In the genomic region with DNA sequence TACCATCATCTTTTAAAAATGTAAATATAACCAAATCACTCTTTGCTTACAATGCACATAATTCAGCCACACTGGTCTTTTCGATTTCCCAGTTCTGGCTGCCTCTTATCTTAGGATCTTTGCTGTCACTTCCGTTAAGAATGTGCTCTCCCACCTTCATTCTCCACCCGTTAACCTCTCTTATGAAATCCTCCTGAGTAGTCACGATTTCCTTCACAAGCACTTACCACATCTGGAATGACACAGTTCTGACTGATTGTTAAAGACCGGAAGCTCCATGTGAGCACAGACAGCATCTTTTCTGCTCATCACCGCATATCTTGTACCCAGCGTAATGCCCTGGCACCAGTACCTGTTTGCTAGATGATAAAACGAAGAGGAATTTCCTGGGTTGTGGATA, we compare ENCODE assay signal across 14 cellular contexts.
DNase-seq lines count a peak whose midpoint lies in the region; ATAC-seq, FAIRE-seq and TF ChIP-seq lines count a peak whose summit lies in the region.
"Had no signal": no experiment of that assay in that cellular context is flagged by ENCODE, and none has a peak within 500 bp of the region (broad histone marks: within the 10 kb centered on the region; RNA-seq: fewer than 3 reads in every experiment).

No MANE protein-coding gene starts in this region.

- H3K9me3 ChIP-seq in PC-3 (ENCODE audit: low read length) (no peaks in the 10 kb centered on the region), SJCRH30 (replicated peaks) (no peaks in the 10 kb centered on the region)
- H3K9me3 ChIP-seq: heart right ventricle had no signal

- H3K4me2 ChIP-seq in PC-3 (ENCODE audit: low read length): peak overlapping the region; percentile 52

- POLR2A ChIA-PET in PC-3 (lab: Charles Lee; ENCODE audit: unreplicated experiment): interaction anchor here (0.5 to 0.7 kb wide), 3 partner anchors 11 to 1754 kb away, joined by 3 to 5 read pairs (median 4); no protein-coding TSS in a partner anchor

- H3K27ac ChIP-seq in PC-3 (ENCODE audit: low read length) (peak overlapping the region; percentile 82), SJCRH30 (no peak overlapping the region)
- H3K27ac ChIP-seq: cardiac muscle cell, heart right ventricle had no signal

- H3K4me3 ChIP-seq in PC-3 (ENCODE audit: low read length) (no peak overlapping the region), SJCRH30 (no peak overlapping the region)
- H3K4me3 ChIP-seq: cardiac muscle cell, heart right ventricle had no signal

- CTCF ChIA-PET in PC-3 (lab: Charles Lee): interaction anchor here (0.5 to 3.9 kb wide), 3 partner anchors 11 to 340 kb away, joined by 3 to 38 read pairs (median 3); no protein-coding TSS in a partner anchor

- ATAC-seq in PC-3 (peak; percentile 81), HG03520 (IDR thresholded peaks at IDR 0.05; ENCODE audit: unreplicated experiment) (no peak), HG03135 (IDR thresholded peaks at IDR 0.05; ENCODE audit: unreplicated experiment) (no peak)
- ATAC-seq: activated CD8-positive, alpha-beta memory T cell treated with anti-CD3 and anti-CD28 coated beads, Interleukin-2, amount 10 ng/mL, durations not matched to agents 7 days and 5 days; heart right ventricle had no signal

- intact Hi-C loops in PC-3 (cut with micrococcal nuclease): loop anchor here (1.0 to 10.0 kb wide), 10 partner anchors 12 to 1671 kb away; partner anchors contain the start of genes CREM and NRP1

- no TSS peak for BruUV-seq in PC-3 (replicated peaks; lab: Mats Ljungman, UMichigan)

- H3K9ac ChIP-seq in PC-3 (ENCODE audit: low read length): peak overlapping the region; percentile 59

- peaks cover 16% of the 10 kb centered on the region for H3K36me3 ChIP-seq in PC-3 (ENCODE audit: low read depth, low read length)
- no peaks in the 10 kb centered on the region for H3K36me3 ChIP-seq in SJCRH30

- TF ChIP-seq CTCF in PC-3 (conservative IDR thresholded peaks at IDR 0.05; ENCODE audit: low read depth, low read length): no peak

- FAIRE-seq in endometrium (lab: Jason Lieb, UNC): peak; percentile 45

- no peaks in the 10 kb centered on the region for H3K9me2 ChIP-seq in PC-3 (replicated peaks; ENCODE audit: low read length)

- H3F3A ChIP-seq in PC-3 (ENCODE audit: low read length, unreplicated experiment): peaks cover 22% of the 10 kb centered on the region

- no peaks in the 10 kb centered on the region; the same call in 1 of the 2 replicates for H3K79me2 ChIP-seq in PC-3 (ENCODE audit: low read length)

- H4K20me1 ChIP-seq in PC-3 (ENCODE audit: low read length): no peaks in the 10 kb centered on the region

- DNase-seq in GM04504 (ENCODE audit: low read depth): peak; percentile 99
- peak; percentile 100 for DNase-seq in PC-3
- peak; percentile 68 for DNase-seq in pulmonary artery endothelial cell (ENCODE audit: low read depth, low spot score)
- no peak for DNase-seq in SJCRH30
- DNase-seq in RPMI8226: no peak
- DNase-seq: activated CD8-positive, alpha-beta memory T cell treated with anti-CD3 and anti-CD28 coated beads, Interleukin-2, amount 10 ng/mL, durations not matched to agents 7 days and 5 days; DMS79; heart right ventricle; NCI-H2227 treated with DMSO at 0.1 percent for 48 hours; stimulated activated naive CD4-positive, alpha-beta T cell had no signal

- no peak overlapping the region for H2AFZ ChIP-seq in PC-3 (ENCODE audit: low read length)

- H3K27me3 ChIP-seq in PC-3 (ENCODE audit: low read length) (no peaks in the 10 kb centered on the region), SJCRH30 (no peaks in the 10 kb centered on the region)
- H3K27me3 ChIP-seq: cardiac muscle cell, heart right ventricle had no signal

- H3K4me1 ChIP-seq in PC-3 (ENCODE audit: insufficient read depth, low read length) (peaks cover 52% of the 10 kb centered on the region), SJCRH30 (no peaks in the 10 kb centered on the region)
- H3K4me1 ChIP-seq: heart right ventricle had no signal

Comparison
In these comparisons a context has a peak if more than half of its experiments do, and no peak if none do; other contexts are left out.
1. DNase-seq: peak in GM04504 (single experiment), PC-3 (single experiment) and pulmonary artery endothelial cell (single experiment); none in SJCRH30 (0 of 2) and RPMI8226 (single experiment).